Comparison of ENCODE assay signal across 21 cellular contexts in the genomic region with DNA sequence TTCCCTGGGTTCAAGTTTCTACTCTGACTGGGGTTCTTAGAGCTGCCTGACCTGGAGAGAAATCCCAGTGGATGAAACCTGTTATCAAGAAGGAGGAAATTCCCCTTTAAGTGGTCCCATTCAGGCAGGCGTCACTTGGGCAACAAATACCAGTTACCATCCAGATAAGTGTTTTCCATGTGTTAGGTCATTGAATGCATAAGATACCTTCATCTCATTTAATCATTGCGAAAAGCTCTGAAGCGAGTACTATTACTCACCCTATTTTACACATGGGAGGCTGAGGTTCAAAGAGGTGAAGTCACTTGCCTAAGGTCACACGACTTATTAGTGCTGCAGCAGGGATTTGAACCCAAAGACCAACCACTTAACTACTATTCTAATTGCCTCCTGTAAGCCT. TPM values are rescaled to one million over a fixed set of nuclear protein-coding genes. Genes with fewer than 3 reads are reported as not detected.
DNase-seq lines count a peak whose midpoint lies in the region; ATAC-seq, FAIRE-seq and TF ChIP-seq lines count a peak whose summit lies in the region.
"Had no signal": no experiment of that assay in that cellular context is flagged by ENCODE, and none has a peak within 500 bp of the region (broad histone marks: within the 10 kb centered on the region; RNA-seq: fewer than 3 reads in every experiment).

No MANE protein-coding gene starts in this region.

- no peak overlapping the region for H3K23ac ChIP-seq in trophoblast cell (ENCODE audit: low read length)

- H3K27ac ChIP-seq in DOHH2 (ENCODE audit: low read depth, low read length) (peak overlapping the region; percentile 89; the same call in 1 of the 2 replicates), trophoblast cell (ENCODE audit: low read depth, low read length) (no peak overlapping the region)
- H3K27ac ChIP-seq: Peyer's patch had no signal

- H3K4me1 ChIP-seq in DOHH2 (ENCODE audit: control insufficient read depth, low read length) (peaks cover 78% of the 10 kb centered on the region), trophoblast cell (ENCODE audit: control insufficient read depth in 1 of 2, insufficient read depth in 2 of 2, low read length in 2 of 2) (peaks cover 2% of the 10 kb centered on the region in 2 experiments)
- H3K4me1 ChIP-seq: Peyer's patch had no signal

- H3K4ac ChIP-seq in trophoblast cell (ENCODE audit: low read depth, low read length) = no peak overlapping the region

- H2AFZ ChIP-seq in trophoblast cell (ENCODE audit: insufficient read depth, low read length, poor library complexity) = no peak overlapping the region

- DNase-seq in RCC 7860 (ENCODE audit: low spot score) (peak; percentile 36), trophoblast cell (peak; percentile 75 to 93)
- no peak for DNase-seq in activated CD4-positive, CD25-positive, alpha-beta regulatory T cell treated with anti-CD3 and anti-CD28 coated beads, Interleukin-2, amount 50 U/mL, for 72 hours
- DNase-seq: AML-193; C1 segment of cervical spinal cord; CD8-positive, alpha-beta T cell; MM.1S; NCI-H1048; NCI-H1436; NCI-H2081; NCI-H2171; NCI-H524 treated with DMSO at 0.1 percent for 48 hours; Peyer's patch had no signal

- no peaks in the 10 kb centered on the region for H3K9me2 ChIP-seq in DOHH2 (replicated peaks; ENCODE audit: control insufficient read depth, low read length)

- H3K18ac ChIP-seq in trophoblast cell (ENCODE audit: low read length) = no peak overlapping the region

- H4K12ac ChIP-seq in trophoblast cell (ENCODE audit: low read depth, low read length) = no peak overlapping the region

- no CpG with 5 or more reads among the region's 4 CpGs for WGBS in trophoblast cell (ENCODE audit: extremely low coverage, insufficient coverage, insufficient read length)

- H3K36me3 ChIP-seq in DOHH2 (ENCODE audit: control insufficient read depth, low read length) (no peaks in the 10 kb centered on the region), trophoblast cell (ENCODE audit: control insufficient read depth in 1 of 2, insufficient read depth in 2 of 2, low read length in 2 of 2) (no peaks in the 10 kb centered on the region)
- H3K36me3 ChIP-seq: Peyer's patch had no signal

- no peak overlapping the region for H3K14ac ChIP-seq in trophoblast cell (ENCODE audit: low read length)

- FAIRE-seq in RCC 7860 (lab: Jason Lieb, UNC) = no peak
- FAIRE-seq: G401.6, GM12892, H1 had no signal

- H3K27me3 ChIP-seq in DOHH2 (ENCODE audit: control insufficient read depth, low read length) (no peaks in the 10 kb centered on the region), trophoblast cell (ENCODE audit: insufficient read depth, low read length) (no peaks in the 10 kb centered on the region)
- H3K27me3 ChIP-seq: Peyer's patch had no signal

- H3K4me3 ChIP-seq in DOHH2 (ENCODE audit: low read length) (no peak overlapping the region), trophoblast cell (ENCODE audit: low read depth, low read length) (no peak overlapping the region)
- H3K4me3 ChIP-seq: Peyer's patch had no signal

- no peak overlapping the region for H2BK5ac ChIP-seq in trophoblast cell (ENCODE audit: low read depth, low read length, poor library complexity)

- TF ChIP-seq CTCF in DOHH2 (IDR thresholded peaks at IDR 0.05; ENCODE audit: low read depth, low read length, poor library complexity, severe bottlenecking) = no peak

- H3K79me1 ChIP-seq in trophoblast cell (ENCODE audit: low read length) = no peaks in the 10 kb centered on the region

- peaks cover 24% of the 10 kb centered on the region for H3F3A ChIP-seq in DOHH2 (ENCODE audit: control insufficient read depth, insufficient read depth)

- no peaks in the 10 kb centered on the region for H4K20me1 ChIP-seq in DOHH2 (ENCODE audit: control insufficient read depth, insufficient read depth, low read depth, low read length)

- no peak overlapping the region for H3K9ac ChIP-seq in trophoblast cell (ENCODE audit: low read length)

- ATAC-seq in esophagus mucosa (peak; percentile 42), HG02623 (IDR thresholded peaks at IDR 0.05; ENCODE audit: unreplicated experiment) (no peak), HG02840 (IDR thresholded peaks at IDR 0.05; ENCODE audit: low FRiP score, unreplicated experiment) (no peak)
- ATAC-seq: CD8-positive, alpha-beta T cell; HCT116 had no signal

- H3K9me3 ChIP-seq in DOHH2 (ENCODE audit: control insufficient read depth, insufficient read depth, low read length) (no peaks in the 10 kb centered on the region), trophoblast cell (ENCODE audit: insufficient read depth, low read depth, low read length) (peaks cover 5% of the 10 kb centered on the region)
- H3K9me3 ChIP-seq: Peyer's patch had no signal

- H3K4me2 ChIP-seq in DOHH2 (ENCODE audit: low read length) (no peak overlapping the region), trophoblast cell (ENCODE audit: low read length) (no peak overlapping the region)

- H2BK12ac ChIP-seq in trophoblast cell (ENCODE audit: low read length) = no peak overlapping the region

- no peak overlapping the region for H2BK120ac ChIP-seq in trophoblast cell (ENCODE audit: insufficient read depth, low read length, poor library complexity)

- H4K91ac ChIP-seq in trophoblast cell (ENCODE audit: low read depth, low read length) = no peak overlapping the region

- H2AK5ac ChIP-seq in trophoblast cell (ENCODE audit: low read length) = no peak overlapping the region

- H3K79me2 ChIP-seq in DOHH2 (ENCODE audit: control insufficient read depth, low read length) (peaks cover 16% of the 10 kb centered on the region), trophoblast cell (ENCODE audit: control insufficient read depth, insufficient read depth, low read length, poor library complexity) (no peaks in the 10 kb centered on the region)

- no peak overlapping the region for H4K8ac ChIP-seq in trophoblast cell (ENCODE audit: low read depth, low read length)

RNA-seq across cellular contexts. Expression of a gene that starts 45.5 kb away (rescaled TPM):
- total RNA-seq in esophagus mucosa = 1,140 TPM
- polyA plus RNA-seq in trophoblast cell (2013) = 1,687 and 1,801 TPM in 2 replicates
